ENCODE assay signal across 8 cellular contexts in the genomic region with DNA sequence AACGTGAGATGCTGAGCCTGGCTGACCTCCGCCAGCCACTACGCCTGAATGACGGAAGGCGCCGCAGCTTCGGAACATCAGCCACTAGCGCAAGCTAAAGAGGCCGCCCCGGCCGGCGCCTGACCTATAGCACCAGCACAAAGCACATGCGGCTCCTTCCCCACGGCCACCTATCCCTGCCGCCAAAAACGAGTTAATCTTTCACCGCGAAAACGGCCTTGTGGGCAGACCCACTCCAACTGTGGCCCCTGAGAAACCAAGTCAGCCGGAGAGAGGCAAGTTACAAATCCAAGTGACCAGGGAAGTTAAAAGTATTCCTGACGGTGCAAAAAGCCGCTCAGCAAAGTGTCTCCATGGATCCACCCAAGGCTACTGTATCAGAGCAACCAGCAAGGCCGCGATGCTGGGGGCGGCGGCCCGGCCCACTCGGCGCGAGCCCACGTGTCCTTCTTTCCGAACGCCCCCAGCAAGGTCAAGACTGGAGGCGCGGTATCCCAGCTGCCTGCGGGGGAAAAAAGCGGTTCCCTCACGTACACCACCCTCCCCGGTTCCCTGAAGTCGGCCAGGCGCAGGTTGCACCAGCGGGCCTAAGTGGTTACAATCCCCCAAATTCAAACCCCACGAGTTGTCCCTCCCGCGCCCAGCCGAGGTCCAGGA. TPM values are rescaled to one million over a fixed set of nuclear protein-coding genes. Genes with fewer than 3 reads are reported as not detected.
DNase-seq lines count a peak whose midpoint lies in the region; ATAC-seq and TF ChIP-seq lines count a peak whose summit lies in the region.

No MANE protein-coding gene starts in this region.

- peaks cover 57 to 65% of the 10 kb centered on the region in 2 experiments for H3K36me3 ChIP-seq in SK-N-SH (replicated peaks in 1 of 2; ENCODE audit: control insufficient read depth in 1 of 2, insufficient read depth in 2 of 2, low read length in 1 of 2)
- H3K36me3 ChIP-seq in right atrium auricular region: peaks cover 45% of the 10 kb centered on the region
- H3K36me3 ChIP-seq in prostate gland: no peaks in the 10 kb centered on the region
- H3K36me3 ChIP-seq in uterus: no peaks in the 10 kb centered on the region

- intact Hi-C loops in prostate gland (cut with DNase I): loop anchor here (2.0 to 10.0 kb wide), 2 partner anchors 64 to 206 kb away; a partner anchor contains a TSS
- intact Hi-C loops in uterus (cut with DNase I; ENCODE audit: low total_unique reads): loop anchor here (10.0 kb wide), 1 partner anchor 64 kb away; a partner anchor contains a TSS

- WGBS in SK-N-SH (ENCODE audit: low lambda C conversion rate): 0% methylated on average over 17 of the region's 46 CpGs
- WGBS in prostate gland: under 1% methylated on average over 46 of the region's 46 CpGs

- TF ChIP-seq CTCF in HL-60 (IDR thresholded peaks at IDR 0.05; ENCODE audit: insufficient read depth, low read length) (no peak), SK-N-SH (IDR thresholded peaks at IDR 0.05) (no peak), right atrium auricular region (IDR thresholded peaks at IDR 0.05) (no peak), prostate gland (IDR thresholded peaks at IDR 0.05) (no peak), uterus (IDR thresholded peaks at IDR 0.05) (no peak)

- peak overlapping the region; percentile 73 for H3K9ac ChIP-seq in SK-N-SH

- 0 out of 2 replicates have a peak overlapping the region, but pooled peaks have one; percentile 17 for H2AFZ ChIP-seq in SK-N-SH (ENCODE audit: low read depth)

- peak; percentile 15 for ATAC-seq in GM19397 (IDR thresholded peaks at IDR 0.05; ENCODE audit: unreplicated experiment)

- H3K9me2 ChIP-seq in SK-N-SH: no peaks in the 10 kb centered on the region

- H3F3A ChIP-seq in SK-N-SH (replicated peaks; ENCODE audit: insufficient read depth): peaks cover 13% of the 10 kb centered on the region

- peak overlapping the region; percentile 90 for H3K4me2 ChIP-seq in SK-N-SH

- H3K9me3 ChIP-seq in SK-N-SH (no peaks in the 10 kb centered on the region), right atrium auricular region (no peaks in the 10 kb centered on the region), prostate gland (no peaks in the 10 kb centered on the region), uterus (no peaks in the 10 kb centered on the region)

- DNase-seq in CD1c-positive myeloid dendritic cell (ENCODE audit: extremely low spot score): peak; percentile 72
- DNase-seq in HL-60 (ENCODE audit: low read depth in 1 of 2, low spot score in 1 of 2): peak in 1 of 2 experiments; percentile 57
- DNase-seq in SK-N-SH: peak; percentile 59
- DNase-seq in amygdala (lab: John Stamatoyannopoulos, UW): peak in 40 of 56 donors; percentile 7 to 80 (median 48)
- peak; percentile 72 for DNase-seq in right atrium auricular region (ENCODE audit: low spot score)
- DNase-seq in prostate gland (ENCODE audit: low spot score): peak; percentile 50
- peak; percentile 40 for DNase-seq in uterus

- H3K27me3 ChIP-seq in HL-60 (ENCODE audit: insufficient read depth, poor library complexity, severe bottlenecking) (no peaks in the 10 kb centered on the region), SK-N-SH (ENCODE audit: insufficient read depth) (no peaks in the 10 kb centered on the region), right atrium auricular region (no peaks in the 10 kb centered on the region), prostate gland (replicated peaks; ENCODE audit: insufficient read depth) (no peaks in the 10 kb centered on the region), uterus (no peaks in the 10 kb centered on the region)

- no peak for TF ChIP-seq EP300 in SK-N-SH (IDR thresholded peaks at IDR 0.05; ENCODE audit: borderline replicate concordance in 1 of 2, low read depth in 1 of 2, low read length in 1 of 2)

- CTCF ChIA-PET in SK-N-SH (lab: Yijun Ruan, JAX): interaction anchor here (0.8 to 2.0 kb wide), 5 partner anchors 9 to 308 kb away, joined by 3 to 11 read pairs (median 3); a partner anchor contains a TSS

- POLR2A ChIA-PET in SK-N-SH (lab: Yijun Ruan, JAX): interaction anchor here (1.0 to 3.4 kb wide), 6 partner anchors 17 to 207 kb away, joined by 4 to 46 read pairs (median 8); a partner anchor contains a TSS

- TF ChIP-seq POLR2A in prostate gland (IDR thresholded peaks at IDR 0.05) (peak; percentile 26), uterus (IDR thresholded peaks at IDR 0.05) (peak in 1 of 2 donors; percentile 22)

- H3K4me3 ChIP-seq in HL-60 (replicated peaks; ENCODE audit: insufficient read depth, low read length) (peak overlapping the region; percentile 81), SK-N-SH (ENCODE audit: low read depth in 2 of 2, low read length in 1 of 2) (peak overlapping the region; percentile 71 to 92), right atrium auricular region (peak overlapping the region; percentile 89 to 94), prostate gland (peak overlapping the region; percentile 85 to 93), uterus (peak overlapping the region; percentile 80 to 90)

- H3K27ac ChIP-seq in HL-60 (replicated peaks): peak overlapping the region; percentile 95
- peak overlapping the region; percentile 88 to 98 for H3K27ac ChIP-seq in SK-N-SH (ENCODE audit: low read depth in 2 of 2, low read length in 1 of 2)
- H3K27ac ChIP-seq in right atrium auricular region: peak overlapping the region; percentile 99
- peak overlapping the region; percentile 99 to 100 for H3K27ac ChIP-seq in prostate gland
- peak overlapping the region; percentile 97 to 99 for H3K27ac ChIP-seq in uterus

- TF ChIP-seq RAD21 in SK-N-SH (IDR thresholded peaks at IDR 0.05; ENCODE audit: low read length): no peak

- H3K4me1 ChIP-seq in SK-N-SH (ENCODE audit: control insufficient read depth in 1 of 2, insufficient read depth in 2 of 2, low read depth in 1 of 2, low read length in 1 of 2): peaks cover 26 to 29% of the 10 kb centered on the region in 2 experiments
- H3K4me1 ChIP-seq in right atrium auricular region: peaks cover 0 to 53% of the 10 kb centered on the region in 2 donors
- no peaks in the 10 kb centered on the region for H3K4me1 ChIP-seq in prostate gland (replicated peaks)
- H3K4me1 ChIP-seq in uterus: peaks cover 0 to 14% of the 10 kb centered on the region in 2 donors

- H3K79me2 ChIP-seq in SK-N-SH (ENCODE audit: insufficient read depth): peaks cover 93% of the 10 kb centered on the region

- H4K20me1 ChIP-seq in SK-N-SH (ENCODE audit: insufficient read depth): peaks cover 35% of the 10 kb centered on the region

TF ChIP-seq in SK-N-SH, 30 proteins besides CTCF, POLR2A, EP300 and RAD21 (continues in another document):
- TF ChIP-seq, protein P1, sequence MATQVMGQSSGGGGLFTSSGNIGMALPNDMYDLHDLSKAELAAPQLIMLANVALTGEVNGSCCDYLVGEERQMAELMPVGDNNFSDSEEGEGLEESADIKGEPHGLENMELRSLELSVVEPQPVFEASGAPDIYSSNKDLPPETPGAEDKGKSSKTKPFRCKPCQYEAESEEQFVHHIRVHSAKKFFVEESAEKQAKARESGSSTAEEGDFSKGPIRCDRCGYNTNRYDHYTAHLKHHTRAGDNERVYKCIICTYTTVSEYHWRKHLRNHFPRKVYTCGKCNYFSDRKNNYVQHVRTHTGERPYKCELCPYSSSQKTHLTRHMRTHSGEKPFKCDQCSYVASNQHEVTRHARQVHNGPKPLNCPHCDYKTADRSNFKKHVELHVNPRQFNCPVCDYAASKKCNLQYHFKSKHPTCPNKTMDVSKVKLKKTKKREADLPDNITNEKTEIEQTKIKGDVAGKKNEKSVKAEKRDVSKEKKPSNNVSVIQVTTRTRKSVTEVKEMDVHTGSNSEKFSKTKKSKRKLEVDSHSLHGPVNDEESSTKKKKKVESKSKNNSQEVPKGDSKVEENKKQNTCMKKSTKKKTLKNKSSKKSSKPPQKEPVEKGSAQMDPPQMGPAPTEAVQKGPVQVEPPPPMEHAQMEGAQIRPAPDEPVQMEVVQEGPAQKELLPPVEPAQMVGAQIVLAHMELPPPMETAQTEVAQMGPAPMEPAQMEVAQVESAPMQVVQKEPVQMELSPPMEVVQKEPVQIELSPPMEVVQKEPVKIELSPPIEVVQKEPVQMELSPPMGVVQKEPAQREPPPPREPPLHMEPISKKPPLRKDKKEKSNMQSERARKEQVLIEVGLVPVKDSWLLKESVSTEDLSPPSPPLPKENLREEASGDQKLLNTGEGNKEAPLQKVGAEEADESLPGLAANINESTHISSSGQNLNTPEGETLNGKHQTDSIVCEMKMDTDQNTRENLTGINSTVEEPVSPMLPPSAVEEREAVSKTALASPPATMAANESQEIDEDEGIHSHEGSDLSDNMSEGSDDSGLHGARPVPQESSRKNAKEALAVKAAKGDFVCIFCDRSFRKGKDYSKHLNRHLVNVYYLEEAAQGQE (IDR thresholded peaks at IDR 0.05; ENCODE audit: low read depth, low read length): no peak
- peak; percentile 13; the same call in 1 of the 2 replicates for TF ChIP-seq SIN3A (IDR thresholded peaks at IDR 0.05; ENCODE audit: borderline replicate concordance, low read depth, low read length)
- TF ChIP-seq, protein P2, sequence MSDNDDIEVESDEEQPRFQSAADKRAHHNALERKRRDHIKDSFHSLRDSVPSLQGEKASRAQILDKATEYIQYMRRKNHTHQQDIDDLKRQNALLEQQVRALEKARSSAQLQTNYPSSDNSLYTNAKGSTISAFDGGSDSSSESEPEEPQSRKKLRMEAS (IDR thresholded peaks at IDR 0.05; ENCODE audit: low read depth): peak; percentile 43; the same call in 1 of the 2 replicates

RNA-seq across cellular contexts. Expression of a gene that starts 0.6 kb away (rescaled TPM):
- 212 and 227 TPM in 2 replicates for polyA plus RNA-seq in SK-N-SH (2012; rRNA removed)
- 255 and 362 TPM in 2 replicates for polyA plus RNA-seq in SK-N-SH (2012; cell fraction: cytosol; rRNA removed)
- 101 and 200 TPM in 2 replicates for polyA plus RNA-seq in SK-N-SH (2012; cell fraction: nucleus; rRNA removed)
- total RNA-seq in right atrium auricular region (10 to 100 TPM; 70.0 to 96.0 TPM), prostate gland (100 to 1,000 TPM in 1 of 2 donors, 10 to 100 TPM in 1; 95.5 to 110 TPM), uterus (100 to 1,000 TPM in 3 of 4 donors, 10 to 100 TPM in 1; 76.8 to 258 (median 161) TPM)

RNA-seq across cellular contexts. Expression of a gene that starts 1.1 kb away (rescaled TPM):
- polyA plus RNA-seq in SK-N-SH (2012; rRNA removed): 130 and 142 TPM in 2 replicates
- polyA plus RNA-seq in SK-N-SH (2012; cell fraction: cytosol; rRNA removed): 214 and 427 TPM in 2 replicates
- polyA plus RNA-seq in SK-N-SH (2012; cell fraction: nucleus; rRNA removed): 26.6 and 39.8 TPM in 2 replicates
- total RNA-seq in right atrium auricular region (100 to 1,000 TPM in 1 of 2 donors, 10 to 100 TPM in 1; 82.7 to 122 TPM), prostate gland (100 to 1,000 TPM in 1 of 2 donors, 10 to 100 TPM in 1; 57.0 to 139 TPM), uterus (10 to 100 TPM; 22.3 to 55.0 (median 39.4) TPM)

RNA-seq across cellular contexts. Expression of a gene that starts 16.8 kb away (rescaled TPM):
- 22.0 and 24.6 TPM in 2 replicates for polyA plus RNA-seq in SK-N-SH (2012; rRNA removed)
- 34.7 and 47.5 TPM in 2 replicates for polyA plus RNA-seq in SK-N-SH (2012; cell fraction: cytosol; rRNA removed)
- polyA plus RNA-seq in SK-N-SH (2012; cell fraction: nucleus; rRNA removed): 5.4 and 10.6 TPM in 2 replicates
- total RNA-seq in right atrium auricular region: 10 to 100 TPM; 23.5 to 35.9 TPM
- total RNA-seq in prostate gland: 10 to 100 TPM; 13.7 to 23.4 TPM
- total RNA-seq in uterus: 10 to 100 TPM; 23.3 to 58.6 (median 43.0) TPM

RNA-seq across cellular contexts. Expression of a gene that starts 45.7 kb away (rescaled TPM):
- 3.6 and 4.5 TPM in 2 replicates for polyA plus RNA-seq in SK-N-SH (2012; rRNA removed)
- polyA plus RNA-seq in SK-N-SH (2012; cell fraction: cytosol; rRNA removed): 7.6 and 10.7 TPM in 2 replicates
- 1.4 and 3.2 TPM in 2 replicates for polyA plus RNA-seq in SK-N-SH (2012; cell fraction: nucleus; rRNA removed)
- total RNA-seq in right atrium auricular region: 10 to 100 TPM; 29.5 to 33.2 TPM
- 10 to 100 TPM; 18.7 to 20.1 TPM for total RNA-seq in prostate gland
- 10 to 100 TPM; 23.8 to 34.1 (median 28.5) TPM for total RNA-seq in uterus
